Comparison of ENCODE assay signal across 8 cellular contexts in the genomic region with DNA sequence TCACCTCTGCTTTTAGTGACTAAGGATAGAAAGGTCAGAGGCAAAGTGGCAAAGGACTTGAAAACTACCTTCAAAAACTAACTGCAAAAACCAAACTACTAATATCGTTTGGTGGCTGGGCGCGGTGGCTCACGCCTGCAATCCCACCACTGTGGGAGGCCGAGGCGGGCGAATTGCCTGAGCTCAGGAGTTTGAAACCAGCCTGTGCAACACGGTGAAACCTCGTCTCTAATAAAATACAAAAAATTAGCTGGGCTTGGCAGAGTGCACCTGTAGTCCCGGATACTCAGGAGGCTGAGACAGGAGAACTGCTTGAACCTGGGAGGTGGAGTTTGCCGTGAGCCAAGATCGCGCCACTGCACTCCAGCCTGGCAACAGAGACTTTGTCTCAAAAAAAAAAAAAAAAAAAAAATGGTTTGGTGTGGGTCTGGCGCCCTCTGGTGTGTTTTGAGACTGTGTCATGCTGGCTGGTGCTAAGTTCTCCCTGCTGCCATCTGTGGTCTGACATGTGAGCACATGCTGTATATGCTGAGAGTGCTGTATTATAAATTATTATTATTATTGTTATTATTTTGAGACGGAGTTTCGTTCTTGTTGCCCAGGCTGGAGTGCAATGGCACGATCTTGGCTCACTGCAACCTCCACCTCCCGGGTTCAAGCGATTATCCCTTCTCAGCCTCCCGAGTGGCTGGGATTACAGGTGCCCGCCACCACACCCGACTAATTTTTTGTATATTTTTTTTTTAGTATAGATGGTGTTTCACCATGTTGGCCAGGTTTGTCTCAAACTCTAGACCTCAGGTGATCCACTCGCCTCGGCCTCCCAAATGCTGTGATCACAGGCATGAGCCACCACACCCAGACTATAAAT. TPM values are rescaled to one million over a fixed set of nuclear protein-coding genes. Genes with fewer than 3 reads are reported as not detected.
DNase-seq lines count a peak whose midpoint lies in the region; ATAC-seq lines count a peak whose summit lies in the region.

No MANE protein-coding gene starts in this region.

- DNase-seq in C1 segment of cervical spinal cord (lab: John Stamatoyannopoulos, UW), result peak in 9 of 14 donors; percentile 5 to 51 (median 20)
- DNase-seq in NCI-H524 treated with DMSO at 0.1 percent for 48 hours (lab: John Stamatoyannopoulos, UW), result peak; percentile 21
- DNase-seq in activated CD4-positive, alpha-beta T cell treated with anti-CD3 and anti-CD28 coated beads, Interleukin-2, amount 50 U/mL, for 1 hour, result peak; percentile 68
- DNase-seq in dermis microvascular lymphatic vessel endothelial cell (ENCODE audit: low read depth in 2 of 2), result peak; percentile 80 to 87
- peak; percentile 79 for DNase-seq in medulla oblongata (ENCODE audit: extremely low spot score)
- DNase-seq in stimulated activated CD8-positive, alpha-beta memory T cell treated with anti-CD3 and anti-CD28 coated beads, Interleukin-2, amount 100 ng/mL, for 1 hour (ENCODE audit: low read depth in 2 of 2), result peak; percentile 17 to 54

- peak; percentile 84 for ATAC-seq in GM18909 (IDR thresholded peaks at IDR 0.05; ENCODE audit: poor library complexity, unreplicated experiment)
- ATAC-seq in HG03354 (IDR thresholded peaks at IDR 0.05; ENCODE audit: poor library complexity, severe bottlenecking, unreplicated experiment), result peak; percentile 93

RNA-seq across cellular contexts. Expression of a gene that starts 36.0 kb away (rescaled TPM):
- total RNA-seq in dermis microvascular lymphatic vessel endothelial cell, result not detected in 2 replicates

RNA-seq across cellular contexts. Expression of a gene that starts 47.8 kb away (rescaled TPM):
- total RNA-seq in dermis microvascular lymphatic vessel endothelial cell, result not detected in 2 replicates

Comparison
In these comparisons a context has a peak if more than half of its experiments do, and no peak if none do; other contexts are left out.
1. Peak in every context shown above with its lines: DNase-seq and ATAC-seq.
2. DNase-seq: peak in every context shown above with its lines; median percentile 84 in dermis microvascular lymphatic vessel endothelial cell; 79 in medulla oblongata; 68 in activated CD4-positive, alpha-beta T cell treated with anti-CD3 and anti-CD28 coated beads, Interleukin-2, amount 50 U/mL, for 1 hour; 36 in stimulated activated CD8-positive, alpha-beta memory T cell treated with anti-CD3 and anti-CD28 coated beads, Interleukin-2, amount 100 ng/mL, for 1 hour; 21 in NCI-H524 treated with DMSO at 0.1 percent for 48 hours; 20 in C1 segment of cervical spinal cord.